20 cellular contexts compared by ENCODE assay signal in the genomic region with DNA sequence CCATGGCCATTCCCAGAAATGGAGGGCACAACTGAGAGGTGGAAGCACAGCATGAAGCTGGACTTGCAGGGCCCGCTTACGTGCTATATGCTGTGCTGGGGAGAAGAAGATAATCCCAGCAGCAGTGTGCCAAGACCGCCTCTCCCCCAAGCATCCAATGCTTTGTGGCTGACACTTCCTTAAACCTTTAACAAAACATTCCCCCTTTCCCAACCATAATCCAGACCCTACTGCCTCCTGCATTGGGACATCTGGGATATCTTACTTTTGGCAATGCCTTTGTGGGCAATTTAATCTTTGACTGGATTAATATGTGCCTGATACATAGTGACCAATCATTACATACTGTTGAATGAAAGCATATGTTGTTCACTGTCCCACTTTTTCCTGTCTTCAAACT. TPM values are rescaled to one million over a fixed set of nuclear protein-coding genes. Genes with fewer than 3 reads are reported as not detected.
A peak's percentile ranks its signal among the peaks of the same experiment; 100 is the strongest.
DNase-seq lines count a peak whose midpoint lies in the region; ATAC-seq, FAIRE-seq and TF ChIP-seq lines count a peak whose summit lies in the region.
"Had no signal": no experiment of that assay in that cellular context is flagged by ENCODE, and none has a peak within 500 bp of the region (broad histone marks: within the 10 kb centered on the region; RNA-seq: fewer than 3 reads in every experiment).

No MANE protein-coding gene starts in this region.

- TF ChIP-seq RAD21 in H1 (IDR thresholded peaks at IDR 0.05 in 1 of 2, conservative IDR thresholded peaks at IDR 0.05 in 1 of 2; ENCODE audit: low read depth in 2 of 2, low read length in 2 of 2), result no peak

- H3K4me3 ChIP-seq in H1 (ENCODE audit: extremely low read depth in 1 of 4, insufficient read depth in 2 of 4, low read depth in 3 of 4, low read length in 4 of 4), result no peak overlapping the region
- H3K4me3 ChIP-seq: BLaER1, HAP-1 had no signal

- POLR2A ChIA-PET in H1 (lab: Charles Lee; ENCODE audit: partially characterized antibody), result no interaction called here

- no peak overlapping the region; the same call in 1 of the 2 replicates for H2BK20ac ChIP-seq in H1 (ENCODE audit: low read length)

- peak overlapping the region; percentile 40; the same call in 1 of the 2 replicates for H2BK15ac ChIP-seq in H1 (ENCODE audit: low read length)

- no peak overlapping the region for H3K27ac ChIP-seq in H1 (ENCODE audit: low read depth, low read length)
- H3K27ac ChIP-seq: BLaER1 had no signal

- H3K9me3 Mint-ChIP-seq in natural killer cell (no peaks in the 10 kb centered on the region), neural crest cell (no peaks in the 10 kb centered on the region), type B pancreatic cell (peaks cover 3% of the 10 kb centered on the region)
- no peaks in the 10 kb centered on the region for H3K9me3 Mint-ChIP-seq in natural killer cell treated with Interleukin-12 subunit alpha and Interleukin-12 subunit beta and Interleukin-15 and Interleukin-18, amount 100 ng/mL, for 72 hours
- H3K9me3 Mint-ChIP-seq: CD8-positive, alpha-beta T cell had no signal

- H2BK120ac ChIP-seq in H1 (replicated peaks; ENCODE audit: low read depth, low read length), result no peak overlapping the region

- WGBS in H1 (ENCODE audit: extremely low coverage in 1 of 2, insufficient coverage in 1 of 2, insufficient read length in 1 of 2, insufficient replicate concordance in 2 of 2, low coverage in 1 of 2, low lambda C conversion rate in 2 of 2, missing lambda C conversion rate in 1 of 2), 2 experiments, result 93% methylated on average over 3 of the region's 3 CpGs; no CpG with 5 or more reads in 1 of the 2 experiments

- no peak overlapping the region for H4K91ac ChIP-seq in H1 (replicated peaks; ENCODE audit: insufficient read length, low read length)

- no peak overlapping the region for H3K4ac ChIP-seq in H1 (replicated peaks; ENCODE audit: insufficient read length, low read depth, low read length)

- H3K4me3 Mint-ChIP-seq in natural killer cell (peak overlapping the region; percentile 0), neural crest cell (peak overlapping the region; percentile 66), type B pancreatic cell (peak overlapping the region; percentile 48)
- H3K4me3 Mint-ChIP-seq in natural killer cell treated with Interleukin-12 subunit alpha and Interleukin-12 subunit beta and Interleukin-15 and Interleukin-18, amount 100 ng/mL, for 72 hours, result no peak overlapping the region
- H3K4me3 Mint-ChIP-seq: CD14-positive monocyte; CD8-positive, alpha-beta T cell had no signal

- ATAC-seq in natural killer cell, result no peak
- no peak for ATAC-seq in natural killer cell treated with Interleukin-12 subunit alpha and Interleukin-12 subunit beta and Interleukin-15 and Interleukin-18, amount 100 ng/mL, for 72 hours
- no peak for ATAC-seq in left ventricle myocardium superior
- ATAC-seq in HG03565 (IDR thresholded peaks at IDR 0.05; ENCODE audit: unreplicated experiment), result no peak
- ATAC-seq in GM21529 (IDR thresholded peaks at IDR 0.05; ENCODE audit: unreplicated experiment), result no peak
- ATAC-seq: CD8-positive, alpha-beta T cell had no signal

- no peaks in the 10 kb centered on the region for H3K79me2 ChIP-seq in H1 (ENCODE audit: control insufficient read depth in 1 of 2, insufficient read depth in 2 of 2, low read length in 2 of 2)

- no peak overlapping the region for H3K23ac ChIP-seq in H1 (ENCODE audit: insufficient read length)

- no peak for FAIRE-seq in H1 (lab: Jason Lieb, UNC)
- FAIRE-seq: HTR-8/SVneo had no signal

- H2AK5ac ChIP-seq in H1 (ENCODE audit: low read depth, low read length), result no peak overlapping the region

- H3K27me3 Mint-ChIP-seq in natural killer cell (ENCODE audit: low read depth in 2 of 2) (peaks cover 6 to 7% of the 10 kb centered on the region in 2 donors), neural crest cell (ENCODE audit: low read depth) (peaks cover 12% of the 10 kb centered on the region), type B pancreatic cell (peaks cover 12% of the 10 kb centered on the region)
- peaks cover 5 to 6% of the 10 kb centered on the region in 2 donors for H3K27me3 Mint-ChIP-seq in natural killer cell treated with Interleukin-12 subunit alpha and Interleukin-12 subunit beta and Interleukin-15 and Interleukin-18, amount 100 ng/mL, for 72 hours

- H3K56ac ChIP-seq in H1 (replicated peaks; ENCODE audit: insufficient read length, low read depth, low read length), result no peak overlapping the region

- no peak overlapping the region for H2AFZ ChIP-seq in H1 (ENCODE audit: low read length)

- H3K4me2 ChIP-seq in H1 (ENCODE audit: insufficient read depth in 1 of 2, low read depth in 2 of 2, low read length in 2 of 2), result no peak overlapping the region
- H3K4me2 ChIP-seq: BLaER1 had no signal

- peaks cover 2 to 6% (median 4%) of the 10 kb centered on the region in 4 experiments; a peak in 4 of 7 replicates for H3K4me1 ChIP-seq in H1 (replicated peaks in 1 of 4; ENCODE audit: control insufficient read depth in 3 of 4, insufficient read depth in 4 of 4, low read length in 3 of 4)
- H3K4me1 ChIP-seq: BLaER1, HAP-1 had no signal

- H3K36me3 Mint-ChIP-seq in natural killer cell (no peaks in the 10 kb centered on the region), neural crest cell (ENCODE audit: low read depth) (no peaks in the 10 kb centered on the region), type B pancreatic cell (peaks cover 10% of the 10 kb centered on the region)
- H3K36me3 Mint-ChIP-seq in natural killer cell treated with Interleukin-12 subunit alpha and Interleukin-12 subunit beta and Interleukin-15 and Interleukin-18, amount 100 ng/mL, for 72 hours, result no peaks in the 10 kb centered on the region
- H3K36me3 Mint-ChIP-seq: IgD-negative memory B cell had no signal

- H3K9me3 ChIP-seq in H1 (ENCODE audit: insufficient read depth in 2 of 2, low read depth in 1 of 2, low read length in 1 of 2), result no peaks in the 10 kb centered on the region
- H3K9me3 ChIP-seq: HAP-1 had no signal

- no peak for TF ChIP-seq EP300 in H1 (IDR thresholded peaks at IDR 0.05; ENCODE audit: borderline replicate concordance in 1 of 2, low read depth in 2 of 2, low read length in 2 of 2)

- no peak overlapping the region for H3K9ac ChIP-seq in H1 (replicated peaks in 1 of 4; ENCODE audit: extremely low read depth in 1 of 4, low read depth in 3 of 4, low read length in 3 of 4)
- H3K9ac ChIP-seq: BLaER1 had no signal

- H4K20me1 ChIP-seq in H1 (replicated peaks in 1 of 2; ENCODE audit: control insufficient read depth in 1 of 2, insufficient read depth in 2 of 2, low read length in 2 of 2), result no peaks in the 10 kb centered on the region
- H4K20me1 ChIP-seq: BLaER1 had no signal

- CTCF ChIA-PET in H1 (lab: Charles Lee; ENCODE audit: partially characterized antibody), result interaction anchor here (0.8 to 4.4 kb wide), 2 partner anchors 8 to 31 kb away, joined by 3 to 20 read pairs; no protein-coding TSS in a partner anchor

- TF ChIP-seq CTCF in natural killer cell (IDR thresholded peaks at IDR 0.05), result no peak
- TF ChIP-seq CTCF in H1 (IDR thresholded peaks at IDR 0.05; ENCODE audit: control extremely low read depth in 1 of 3, insufficient read depth in 1 of 3, low read depth in 1 of 3, low read length in 3 of 3), result no peak
- no peak for TF ChIP-seq CTCF in neural crest cell (conservative IDR thresholded peaks at IDR 0.05)
- TF ChIP-seq CTCF in type B pancreatic cell (conservative IDR thresholded peaks at IDR 0.05), result no peak

- peaks cover 12% of the 10 kb centered on the region for H3K23me2 ChIP-seq in H1 (ENCODE audit: low read depth, low read length)

- H4K8ac ChIP-seq in H1 (ENCODE audit: extremely low read depth, insufficient read depth, low read length), result no peak overlapping the region

- no peak for DNase-seq in natural killer cell
- no peak for DNase-seq in natural killer cell treated with Interleukin-12 subunit alpha and Interleukin-12 subunit beta and Interleukin-15 and Interleukin-18, amount 100 ng/mL, for 72 hours (ENCODE audit: low spot score)
- no peak for DNase-seq in H1 (ENCODE audit: low read depth in 1 of 2, low spot score in 2 of 2)
- no peak for DNase-seq in neural crest cell (ENCODE audit: low read depth, low spot score)
- DNase-seq in type B pancreatic cell (ENCODE audit: extremely low spot score, unreplicated experiment), result no peak
- DNase-seq in left ventricle myocardium superior, result no peak
- DNase-seq: 8988T; Calu3; CD8-positive, alpha-beta T cell; DMS79 treated with DMSO at 0.1 percent for 48 hours; GF-D8; GOT3; KBM-7 had no signal

- H4K5ac ChIP-seq in H1 (ENCODE audit: insufficient read length, low read depth, low read length), result no peak overlapping the region

- H3K27ac Mint-ChIP-seq in natural killer cell, result no peak overlapping the region
- no peak overlapping the region for H3K27ac Mint-ChIP-seq in natural killer cell treated with Interleukin-12 subunit alpha and Interleukin-12 subunit beta and Interleukin-15 and Interleukin-18, amount 100 ng/mL, for 72 hours
- no peak overlapping the region for H3K27ac Mint-ChIP-seq in neural crest cell (ENCODE audit: unreplicated experiment)
- H3K27ac Mint-ChIP-seq in type B pancreatic cell, result no peak overlapping the region
- H3K27ac Mint-ChIP-seq: CD14-positive monocyte; CD8-positive, alpha-beta T cell; IgD-negative memory B cell had no signal

- H3K18ac ChIP-seq in H1 (ENCODE audit: extremely low read depth, low read length), result no peak overlapping the region

- no peak overlapping the region for H2BK5ac ChIP-seq in H1 (ENCODE audit: low read depth, low read length)

- H3K79me1 ChIP-seq in H1 (ENCODE audit: low read depth, low read length), result no peaks in the 10 kb centered on the region

- H2BK12ac ChIP-seq in H1 (ENCODE audit: low read depth, low read length), result no peak overlapping the region

- no peak for TF ChIP-seq POLR2A in H1 (IDR thresholded peaks at IDR 0.05; ENCODE audit: control extremely low read depth in 1 of 2, low read depth in 2 of 2, low read length in 2 of 2)

- H3K14ac ChIP-seq in H1 (ENCODE audit: insufficient read length), result no peak overlapping the region

- H3K36me3 ChIP-seq in H1 (ENCODE audit: control insufficient read depth in 2 of 4, insufficient read depth in 4 of 4, low read length in 3 of 4), result no peaks in the 10 kb centered on the region
- H3K36me3 ChIP-seq: BLaER1, HAP-1 had no signal

- intact Hi-C loops in natural killer cell (cut with micrococcal nuclease) (no loop called here), left ventricle myocardium superior (cut with micrococcal nuclease) (loop anchor here (10.0 kb wide), 1 partner anchor 289 kb away; no protein-coding TSS in a partner anchor)

- H3K27me3 ChIP-seq in H1 (replicated peaks in 1 of 4; ENCODE audit: control insufficient read depth in 3 of 4, extremely low read depth in 1 of 4, insufficient read depth in 3 of 4, low read length in 3 of 4), result peaks cover 0 to 23% (median 10%) of the 10 kb centered on the region in 4 experiments; a peak in 5 of 7 replicates
- H3K27me3 ChIP-seq: BLaER1 had no signal

- H3K4me1 Mint-ChIP-seq in natural killer cell, result peaks cover 21 to 26% of the 10 kb centered on the region in 2 donors
- peaks cover 20 to 24% of the 10 kb centered on the region in 2 donors for H3K4me1 Mint-ChIP-seq in natural killer cell treated with Interleukin-12 subunit alpha and Interleukin-12 subunit beta and Interleukin-15 and Interleukin-18, amount 100 ng/mL, for 72 hours (ENCODE audit: low read depth in 2 of 2)
- peaks cover 21% of the 10 kb centered on the region for H3K4me1 Mint-ChIP-seq in neural crest cell
- H3K4me1 Mint-ChIP-seq in type B pancreatic cell (ENCODE audit: unreplicated experiment), result peaks cover 12% of the 10 kb centered on the region

RNA-seq across cellular contexts. Expression of gene TENT5A, which starts 3.1 kb away (rescaled TPM):
- total RNA-seq in natural killer cell, result 10 to 100 TPM; 22.9 to 23.8 (median 22.9) TPM
- total RNA-seq in natural killer cell treated with Interleukin-12 subunit alpha and Interleukin-12 subunit beta and Interleukin-15 and Interleukin-18, amount 100 ng/mL, for 72 hours, result 1 to 10 TPM; 1.5 to 8.6 TPM
- total RNA-seq in H1 (2021; fragmentation: NEBNext Ultra II Directional; extraction: Animal tissue kit (Norgen Biotek cat#: 25700)), result 2.9 and 3.1 TPM in 2 replicates
- polyA plus RNA-seq in H1 (2011; rRNA removed), result 0.61 and 0.91 TPM in 2 replicates
- 0.79 TPM for polyA plus RNA-seq in H1 (2011; cell fraction: cytosol; rRNA removed)
- polyA plus RNA-seq in H1 (2011; cell fraction: nucleus; rRNA removed), result 1.1 TPM
- polyA plus RNA-seq in H1 (2012, experiment 1 of 2), result 1.3 to 2.1 TPM (median 1.6 TPM) in 4 replicates
- polyA plus RNA-seq in H1 (2012, experiment 2 of 2), result 0.22 TPM
- polyA plus RNA-seq in H1 (2013, experiment 1 of 2), result 2.7 TPM
- polyA plus RNA-seq in H1 (2013, experiment 2 of 2), result 2.4 TPM
- polyA minus RNA-seq in H1 (2011; rRNA and poly(A)+ RNA removed), result 1.1 and 1.7 TPM in 2 replicates
- 1.5 TPM for polyA minus RNA-seq in H1 (2011; cell fraction: cytosol; rRNA and poly(A)+ RNA removed)
- polyA minus RNA-seq in H1 (2011; cell fraction: nucleus; rRNA and poly(A)+ RNA removed), result 3.5 TPM
- total RNA-seq in neural crest cell, result 4.5 and 4.6 TPM in 2 replicates
- total RNA-seq in type B pancreatic cell (ENCODE audit: low replicate concordance), result 23.0 and 50.9 TPM in 2 replicates
- 69.4 TPM for total RNA-seq in left ventricle myocardium superior
